In the genomic region with DNA sequence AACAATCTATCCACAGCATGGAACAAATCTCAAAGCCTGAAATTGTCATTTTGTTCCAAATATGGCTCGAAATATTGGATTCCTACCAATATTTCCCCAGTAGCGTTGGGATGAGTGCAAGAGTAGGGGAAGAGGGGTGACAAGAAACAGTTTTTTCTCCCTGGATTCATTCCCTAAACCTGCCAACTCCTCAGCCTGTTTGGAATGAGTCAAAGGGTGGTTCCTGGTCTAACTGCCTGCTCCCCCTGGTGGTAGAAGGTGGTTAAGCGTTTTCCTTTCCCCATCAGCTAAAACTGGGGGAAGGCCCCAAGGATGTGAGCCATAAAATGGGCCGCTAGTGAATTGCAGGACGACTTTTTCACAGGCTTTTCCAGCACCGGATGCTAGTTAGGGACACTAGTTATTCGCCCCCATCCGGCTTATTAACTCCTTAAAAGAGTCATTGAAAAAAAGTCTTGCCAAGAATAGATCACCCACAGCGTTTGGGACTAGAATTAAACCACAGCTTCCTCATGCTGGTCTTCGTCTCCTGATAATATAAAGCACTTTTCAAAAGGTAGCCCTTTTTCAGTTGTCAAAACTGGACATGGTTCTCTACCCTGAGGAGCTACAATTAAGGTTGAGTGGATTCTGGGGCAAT, we compare ENCODE assay signal across 8 cellular contexts.
DNase-seq lines count a peak whose midpoint lies in the region; ATAC-seq and TF ChIP-seq lines count a peak whose summit lies in the region.

No MANE protein-coding gene starts in this region.

- H3K27ac Mint-ChIP-seq in natural killer cell, result no peak overlapping the region
- no peak overlapping the region for H3K27ac Mint-ChIP-seq in stimulated activated naive CD8-positive, alpha-beta T cell treated with anti-CD3 and anti-CD28 coated beads, Interleukin-15, amount 100 ng/mL, for 72 hours

- peak in 2 of 3 experiments; percentile 9 to 31 for DNase-seq in NCI-H1417 (lab: John Stamatoyannopoulos, UW)
- DNase-seq in NCI-H1417 treated with DMSO at 0.1 percent for 48 hours (lab: John Stamatoyannopoulos, UW), result no peak
- DNase-seq in NCI-H69 (lab: John Stamatoyannopoulos, UW), result peak; percentile 49
- peak; percentile 4 to 48 (median 25) for DNase-seq in activated CD8-positive, alpha-beta memory T cell treated with anti-CD3 and anti-CD28 coated beads for 48 hours (ENCODE audit: low read depth in 2 of 3, low spot score in 2 of 3)
- DNase-seq in erythroblast (lab: John Stamatoyannopoulos, UW), result peak; percentile 52 to 78
- peak; percentile 40 for DNase-seq in natural killer cell
- peak; percentile 40 to 44 for DNase-seq in stimulated activated naive CD8-positive, alpha-beta T cell treated with anti-CD3 and anti-CD28 coated beads, Interleukin-15, amount 100 ng/mL, for 72 hours

- no peaks in the 10 kb centered on the region for H3K36me3 Mint-ChIP-seq in natural killer cell

- intact Hi-C loops in natural killer cell (cut with micrococcal nuclease), result loop anchor here (1.0 kb wide), 2 partner anchors 33 to 181 kb away; no protein-coding TSS in a partner anchor

- no peak overlapping the region for H3K4me3 Mint-ChIP-seq in natural killer cell
- no peak overlapping the region for H3K4me3 Mint-ChIP-seq in stimulated activated naive CD8-positive, alpha-beta T cell treated with anti-CD3 and anti-CD28 coated beads, Interleukin-15, amount 100 ng/mL, for 72 hours

- H3K27me3 Mint-ChIP-seq in natural killer cell (ENCODE audit: low read depth in 2 of 2), result no peaks in the 10 kb centered on the region
- H3K27me3 Mint-ChIP-seq in stimulated activated naive CD8-positive, alpha-beta T cell treated with anti-CD3 and anti-CD28 coated beads, Interleukin-15, amount 100 ng/mL, for 72 hours, result no peaks in the 10 kb centered on the region

- no peaks in the 10 kb centered on the region for H3K4me1 Mint-ChIP-seq in natural killer cell
- no peaks in the 10 kb centered on the region for H3K4me1 Mint-ChIP-seq in stimulated activated naive CD8-positive, alpha-beta T cell treated with anti-CD3 and anti-CD28 coated beads, Interleukin-15, amount 100 ng/mL, for 72 hours

- peak; percentile 94 for TF ChIP-seq CTCF in natural killer cell (IDR thresholded peaks at IDR 0.05)

- ATAC-seq in HG02884 (IDR thresholded peaks at IDR 0.05; ENCODE audit: unreplicated experiment) (peak; percentile 49), natural killer cell (peak; percentile 50 to 77 (median 76))
- peak; percentile 42 for ATAC-seq in stimulated activated naive CD8-positive, alpha-beta T cell treated with anti-CD3 and anti-CD28 coated beads, Interleukin-15, amount 100 ng/mL, for 72 hours

- no peaks in the 10 kb centered on the region for H3K9me3 Mint-ChIP-seq in natural killer cell
- H3K9me3 Mint-ChIP-seq in stimulated activated naive CD8-positive, alpha-beta T cell treated with anti-CD3 and anti-CD28 coated beads, Interleukin-15, amount 100 ng/mL, for 72 hours, result no peaks in the 10 kb centered on the region

- no peak for TF ChIP-seq POLR2A in erythroblast (IDR thresholded peaks at IDR 0.05; ENCODE audit: low read length)
